Comparison of ENCODE assay signal across 13 cellular contexts in genomic region chr7:145909956-145910611, GRCh38.
A peak's percentile ranks its signal among the peaks of the same experiment; 100 is the strongest.
DNase-seq lines count a peak whose midpoint lies in the region; ATAC-seq and TF ChIP-seq lines count a peak whose summit lies in the region.
"Had no signal": no experiment of that assay in that cellular context is flagged by ENCODE, and none has a peak within 500 bp of the region (broad histone marks: within the 10 kb centered on the region; RNA-seq: fewer than 3 reads in every experiment).

No MANE protein-coding gene starts in this region.

- H3K4me3 Mint-ChIP-seq in activated T-cell treated with anti-CD3 and anti-CD28 coated beads, Interleukin-2, amount 50 U/mL, for 4 hours = no peak overlapping the region
- no peak overlapping the region for H3K4me3 Mint-ChIP-seq in neural progenitor cell

- no peak for TF ChIP-seq CTCF in cardiac fibroblast (IDR thresholded peaks at IDR 0.05; ENCODE audit: low read depth, low read length)
- no peak for TF ChIP-seq CTCF in neural progenitor cell (IDR thresholded peaks at IDR 0.05)

- no peak overlapping the region for H3K27ac Mint-ChIP-seq in neural progenitor cell

- intact Hi-C loops in aorta (cut with DNase I) = no loop called here

- H3K9me3 Mint-ChIP-seq in activated T-cell treated with anti-CD3 and anti-CD28 coated beads, Interleukin-2, amount 50 U/mL, for 4 hours = peaks cover 12% of the 10 kb centered on the region
- no peaks in the 10 kb centered on the region for H3K9me3 Mint-ChIP-seq in neural progenitor cell

- H3K4me3 ChIP-seq in cardiac fibroblast (replicated peaks in 1 of 2; ENCODE audit: low read depth in 2 of 2, low read length in 2 of 2) = no peak overlapping the region
- H3K4me3 ChIP-seq in aorta (ENCODE audit: low read length in 2 of 2) = no peak overlapping the region
- H3K4me3 ChIP-seq in neural progenitor cell = no peak overlapping the region
- H3K4me3 ChIP-seq: ascending aorta, esophagus squamous epithelium had no signal

- H3K9me3 ChIP-seq in aorta (ENCODE audit: control insufficient read depth, low read length) = no peaks in the 10 kb centered on the region
- H3K9me3 ChIP-seq in neural progenitor cell (ENCODE audit: low read depth) = no peaks in the 10 kb centered on the region
- H3K9me3 ChIP-seq: ascending aorta, esophagus squamous epithelium had no signal

- H3K27me3 Mint-ChIP-seq in activated T-cell treated with anti-CD3 and anti-CD28 coated beads, Interleukin-2, amount 50 U/mL, for 4 hours (ENCODE audit: low read depth) = no peaks in the 10 kb centered on the region
- no peaks in the 10 kb centered on the region for H3K27me3 Mint-ChIP-seq in neural progenitor cell (ENCODE audit: insufficient read depth, low read depth)

- H3K27me3 ChIP-seq in aorta (ENCODE audit: control insufficient read depth in 1 of 2, insufficient read depth in 2 of 2, low read length in 1 of 2) = no peaks in the 10 kb centered on the region
- H3K27me3 ChIP-seq in neural progenitor cell = no peaks in the 10 kb centered on the region
- H3K27me3 ChIP-seq: ascending aorta, esophagus squamous epithelium had no signal

- no peaks in the 10 kb centered on the region for H4K20me1 ChIP-seq in neural progenitor cell (ENCODE audit: low read depth)

- H3K4me1 Mint-ChIP-seq in activated T-cell treated with anti-CD3 and anti-CD28 coated beads, Interleukin-2, amount 50 U/mL, for 4 hours (ENCODE audit: low read depth) = no peaks in the 10 kb centered on the region
- H3K4me1 Mint-ChIP-seq in neural progenitor cell = no peaks in the 10 kb centered on the region

- H3K4me1 ChIP-seq in aorta (ENCODE audit: control insufficient read depth in 1 of 2, insufficient read depth in 2 of 2, low read length in 2 of 2) (no peaks in the 10 kb centered on the region), neural progenitor cell (no peaks in the 10 kb centered on the region)
- H3K4me1 ChIP-seq: ascending aorta, esophagus squamous epithelium had no signal

- H3K9ac ChIP-seq in neural progenitor cell = no peak overlapping the region

- H3K4me2 ChIP-seq in neural progenitor cell = no peak overlapping the region

- H3K36me3 ChIP-seq in aorta (ENCODE audit: control insufficient read depth in 1 of 2, insufficient read depth in 2 of 2, low read length in 1 of 2) = no peaks in the 10 kb centered on the region
- no peaks in the 10 kb centered on the region for H3K36me3 ChIP-seq in neural progenitor cell
- H3K36me3 ChIP-seq: ascending aorta, esophagus squamous epithelium had no signal

- WGBS in aorta, 2 donors = 7 to 29% methylated on average over 3 of the region's 3 CpGs

- H3K27ac ChIP-seq in aorta (ENCODE audit: low read depth in 1 of 2, low read length in 2 of 2) (no peak overlapping the region), neural progenitor cell (no peak overlapping the region)
- H3K27ac ChIP-seq: ascending aorta, esophagus squamous epithelium had no signal

- H3K36me3 Mint-ChIP-seq in activated T-cell treated with anti-CD3 and anti-CD28 coated beads, Interleukin-2, amount 50 U/mL, for 4 hours (ENCODE audit: insufficient read depth) = no peaks in the 10 kb centered on the region
- H3K36me3 Mint-ChIP-seq in neural progenitor cell = no peaks in the 10 kb centered on the region

- H2AFZ ChIP-seq in neural progenitor cell (replicated peaks) = no peak overlapping the region

- H3K79me2 ChIP-seq in neural progenitor cell (ENCODE audit: low read depth) = no peaks in the 10 kb centered on the region

- DNase-seq in cardiac fibroblast (ENCODE audit: low read depth in 2 of 2) = peak; percentile 16 to 80
- no peak for DNase-seq in aorta
- no peak for DNase-seq in activated T-cell treated with anti-CD3 and anti-CD28 coated beads, Interleukin-2, amount 50 U/mL, for 4 hours
- no peak for DNase-seq in neural progenitor cell (ENCODE audit: low spot score)
- no peak for DNase-seq in cortex of kidney (lab: John Stamatoyannopoulos, UW)
- DNase-seq: activated CD4-positive, alpha-beta T cell treated with anti-CD3 and anti-CD28 coated beads, Interleukin-2, amount 50 U/mL, for 4 hours; COR-L47; esophagus squamous epithelium; stimulated activated CD4-positive, alpha-beta T cell treated with anti-CD3 and anti-CD28 coated beads, Interleukin-12 subunit alpha, Interleukin-12 subunit beta, amount 100 ng/mL, for 4 hours had no signal

- ATAC-seq in GM18511 (IDR thresholded peaks at IDR 0.05; ENCODE audit: unreplicated experiment) (peak; percentile 94), GM21825 (IDR thresholded peaks at IDR 0.05; ENCODE audit: unreplicated experiment) (peak; percentile 92), HG03565 (IDR thresholded peaks at IDR 0.05; ENCODE audit: unreplicated experiment) (peak; percentile 86), aorta (ENCODE audit: low FRiP score) (no peak)
- ATAC-seq in activated T-cell treated with anti-CD3 and anti-CD28 coated beads, Interleukin-2, amount 50 U/mL, for 4 hours = no peak

- no peaks in the 10 kb centered on the region for H3F3A ChIP-seq in neural progenitor cell (ENCODE audit: low read depth)

Comparison
In these comparisons a context has a peak if more than half of its experiments do, and no peak if none do; other contexts are left out.
1. ATAC-seq: peak in GM18511 (single experiment), GM21825 (single experiment) and HG03565 (single experiment); none in aorta (single experiment) and activated T-cell treated with anti-CD3 and anti-CD28 coated beads, Interleukin-2, amount 50 U/mL, for 4 hours (0 of 2).
2. DNase-seq: peak in cardiac fibroblast (2 of 2); none in aorta (0 of 2), activated T-cell treated with anti-CD3 and anti-CD28 coated beads, Interleukin-2, amount 50 U/mL, for 4 hours (single experiment), neural progenitor cell (single experiment) and cortex of kidney (single experiment).